15 cellular contexts compared by ENCODE assay signal in genomic region chr20:17909745-17910345, GRCh38. TPM values are rescaled to one million over a fixed set of nuclear protein-coding genes. Genes with fewer than 3 reads are reported as not detected.
DNase-seq lines count a peak whose midpoint lies in the region; ATAC-seq and TF ChIP-seq lines count a peak whose summit lies in the region.
"Had no signal": no experiment of that assay in that cellular context is flagged by ENCODE, and none has a peak within 500 bp of the region (broad histone marks: within the 10 kb centered on the region; RNA-seq: fewer than 3 reads in every experiment).

No MANE protein-coding gene starts in this region.

- no peak for ATAC-seq in Right ventricle myocardium inferior
- ATAC-seq in right cardiac atrium, result peak in 1 of 2 donors; percentile 32
- no peak for ATAC-seq in HG03354 (IDR thresholded peaks at IDR 0.05; ENCODE audit: poor library complexity, severe bottlenecking, unreplicated experiment)

- no peak overlapping the region for H3K4me3 ChIP-seq in cardiac muscle cell
- H3K4me3 ChIP-seq in right cardiac atrium (ENCODE audit: low read length), result no peak overlapping the region
- H3K4me3 ChIP-seq in rectal smooth muscle tissue (ENCODE audit: low read length), result no peak overlapping the region
- H3K4me3 ChIP-seq in HAP-1, result no peak overlapping the region
- H3K4me3 ChIP-seq: testis had no signal

- in situ Hi-C loops in HAP-1 (cut with MboI; ENCODE audit: low sequenced_read_pairs), result no loop called here

- H3K36me3 ChIP-seq in cardiac muscle cell (no peaks in the 10 kb centered on the region), rectal smooth muscle tissue (ENCODE audit: control insufficient read depth, insufficient read depth, low read length) (no peaks in the 10 kb centered on the region), HAP-1 (replicated peaks) (no peaks in the 10 kb centered on the region)

- WGBS in right cardiac atrium, result 51% methylated on average over 5 of the region's 5 CpGs

- intact Hi-C loops in Right ventricle myocardium inferior (cut with DNase I), result no loop called here
- intact Hi-C loops in right cardiac atrium (cut with DNase I), result loop anchor here in 2 of 4 donors (10.0 kb wide), 2 partner anchors 375 to 405 kb away; partner anchors contain the start of gene BFSP1 (in 1 of the 2)

- H3K27ac ChIP-seq in cardiac muscle cell, result peak overlapping the region; percentile 43
- H3K27ac ChIP-seq in right cardiac atrium (ENCODE audit: low read length), result peak overlapping the region; percentile 1
- peak overlapping the region; percentile 1 for H3K27ac ChIP-seq in rectal smooth muscle tissue (ENCODE audit: low read depth, low read length)
- H3K27ac ChIP-seq: testis had no signal

- DNase-seq in cardiac muscle cell (ENCODE audit: low read depth in 1 of 2, low spot score in 1 of 2), result peak in 1 of 2 donors; percentile 43
- no peak for DNase-seq in Right ventricle myocardium inferior (ENCODE audit: missing footprints)
- no peak for DNase-seq in right cardiac atrium
- DNase-seq in activated effector memory CD4-positive, alpha-beta T cell treated with anti-CD3 and anti-CD28 coated beads, Interleukin-2, amount 50 U/mL, for 16 hours, result no peak
- no peak for DNase-seq in NCI-H2171 treated with DMSO at 0.1 percent for 48 hours (lab: John Stamatoyannopoulos, UW)
- DNase-seq in HAP-1 (ENCODE audit: low spot score in 2 of 2), result no peak
- DNase-seq: activated CD4-positive, alpha-beta T cell treated with anti-CD3 and anti-CD28 coated beads, Interleukin-2, amount 50 U/mL, for 48 hours; GOT3; kidney glomerular epithelial cell; NCI-H1930; NCI-H524; OCI-M1; testis had no signal

- H3K27me3 ChIP-seq in cardiac muscle cell (no peaks in the 10 kb centered on the region), right cardiac atrium (ENCODE audit: control insufficient read depth, insufficient read depth) (no peaks in the 10 kb centered on the region), rectal smooth muscle tissue (ENCODE audit: control insufficient read depth, insufficient read depth, low read length) (no peaks in the 10 kb centered on the region), HAP-1 (ENCODE audit: low read depth) (no peaks in the 10 kb centered on the region)
- H3K27me3 ChIP-seq: testis had no signal

- H3K4me1 ChIP-seq in cardiac muscle cell (ENCODE audit: low read depth), result no peaks in the 10 kb centered on the region
- H3K4me1 ChIP-seq in right cardiac atrium (ENCODE audit: control insufficient read depth, insufficient read depth, low read length), result peaks cover 2% of the 10 kb centered on the region
- H3K4me1 ChIP-seq in rectal smooth muscle tissue (ENCODE audit: control insufficient read depth, insufficient read depth, low read length), result peaks cover 2% of the 10 kb centered on the region
- H3K4me1 ChIP-seq in HAP-1, result peaks cover 4% of the 10 kb centered on the region; the same call in 1 of the 2 replicates

- H3K9me3 ChIP-seq in cardiac muscle cell (ENCODE audit: low read depth) (no peaks in the 10 kb centered on the region), right cardiac atrium (ENCODE audit: control insufficient read depth, low read length) (no peaks in the 10 kb centered on the region), HAP-1 (no peaks in the 10 kb centered on the region)
- H3K9me3 ChIP-seq: testis had no signal

- no peak overlapping the region for H3K9ac ChIP-seq in rectal smooth muscle tissue (ENCODE audit: low read length)

- TF ChIP-seq CTCF in cardiac muscle cell (IDR thresholded peaks at IDR 0.05; ENCODE audit: low read depth, low read length), result no peak

RNA-seq across cellular contexts. Expression of gene SNX5, which starts 58.7 kb away (rescaled TPM):
- 95.4 and 144 TPM in 2 replicates for total RNA-seq in cardiac muscle cell
- 105 and 173 TPM in 2 replicates for polyA plus RNA-seq in cardiac muscle cell
- 45.0 TPM for total RNA-seq in Right ventricle myocardium inferior
- 10 to 100 TPM; 46.7 to 53.9 (median 49.9) TPM for total RNA-seq in right cardiac atrium
- polyA plus RNA-seq in right cardiac atrium, result 47.8 TPM

RNA-seq across cellular contexts. Expression of gene MGME1, which starts 59.0 kb away (rescaled TPM):
- total RNA-seq in cardiac muscle cell (12.3 and 15.9 TPM in 2 replicates), Right ventricle myocardium inferior (13.0 TPM), right cardiac atrium (10 to 100 TPM in 3 of 4 donors, 1 to 10 TPM in 1; 9.7 to 12.0 (median 10.8) TPM)
- polyA plus RNA-seq in cardiac muscle cell (27.2 and 34.9 TPM in 2 replicates), right cardiac atrium (10.9 TPM)
